ENCODE assay signal across 8 cellular contexts in the genomic region with DNA sequence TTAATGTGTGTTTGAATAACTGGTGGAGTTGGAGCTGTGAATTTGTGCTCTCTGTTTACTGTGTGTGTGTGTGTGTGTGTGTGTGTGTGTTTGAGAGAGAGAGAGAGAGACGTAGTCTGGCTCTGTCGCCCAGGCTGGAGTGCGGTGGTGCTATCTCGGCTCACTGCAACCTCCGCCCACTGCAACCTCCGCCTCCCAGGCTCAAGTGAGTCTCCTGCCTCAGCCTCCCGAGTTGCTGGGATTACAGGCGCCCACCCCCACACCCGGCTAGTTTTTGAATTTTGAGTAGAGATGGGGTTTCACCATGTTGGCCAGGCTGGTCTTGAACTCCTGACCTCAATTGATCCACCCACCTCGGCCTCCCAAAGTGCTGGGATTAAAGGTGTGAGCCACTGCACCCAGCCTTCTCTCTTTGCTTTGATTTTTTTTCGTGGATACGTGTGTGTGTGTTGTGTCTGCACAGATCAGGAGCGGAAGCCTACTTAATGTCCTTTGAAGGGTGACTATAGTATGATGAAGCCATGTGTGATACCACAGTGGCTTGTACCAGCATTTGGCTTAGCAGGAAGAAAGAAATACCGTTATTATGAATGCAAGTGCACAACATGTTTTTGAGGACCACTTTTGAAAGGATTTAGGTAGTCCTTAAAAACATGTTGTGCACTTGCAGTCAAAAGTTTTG. TPM values are rescaled to one million over a fixed set of nuclear protein-coding genes. Genes with fewer than 3 reads are reported as not detected.
A peak's percentile ranks its signal among the peaks of the same experiment; 100 is the strongest.
DNase-seq lines count a peak whose midpoint lies in the region; TF ChIP-seq lines count a peak whose summit lies in the region.
"Not testable (repeated sequence)": the region's sequence is repeated elsewhere in the genome, so short reads cannot be mapped to it uniquely, and the experiment has no call there.

No MANE protein-coding gene starts in this region.

- H3K4me2 ChIP-seq in smooth muscle cell = peak overlapping the region; percentile 95

- not testable (repeated sequence) for H3K9me3 ChIP-seq in mononuclear cell (ENCODE audit: low read depth, low read length); smooth muscle cell (replicated peaks; ENCODE audit: low read depth); subcutaneous abdominal adipose tissue (ENCODE audit: control insufficient read depth in 5 of 5, low read length in 5 of 5)

- H3F3A ChIP-seq in smooth muscle cell (ENCODE audit: low read depth) = not testable (repeated sequence)

- H3K4me1 ChIP-seq in mononuclear cell (ENCODE audit: insufficient read depth, low read length) = peaks cover 47% of the 10 kb centered on the region
- H3K4me1 ChIP-seq in smooth muscle cell (ENCODE audit: low read depth) = not testable (repeated sequence)
- peaks cover 0 to 35% (median 33%) of the 10 kb centered on the region in 5 donors for H3K4me1 ChIP-seq in subcutaneous abdominal adipose tissue (ENCODE audit: control insufficient read depth in 5 of 5, insufficient read depth in 5 of 5, low read length in 5 of 5)

- not testable (repeated sequence) for H3K27me3 Mint-ChIP-seq in activated naive CD4-positive, alpha-beta T cell treated with anti-CD3 and anti-CD28 coated beads, Interleukin-2, amount 50 U/mL, for 24 hours

- not testable (repeated sequence) for H3K27me3 ChIP-seq in mononuclear cell (ENCODE audit: insufficient read depth, low read length); subcutaneous abdominal adipose tissue (ENCODE audit: control insufficient read depth in 5 of 5, insufficient read depth in 4 of 5, low read length in 5 of 5)
- peaks cover 40% of the 10 kb centered on the region for H3K27me3 ChIP-seq in smooth muscle cell (ENCODE audit: low read depth)

- DNase-seq in DMS53 (lab: John Stamatoyannopoulos, UW) (peak; percentile 56), NCI-H69 (lab: John Stamatoyannopoulos, UW) (peak; percentile 57)
- peak; percentile 56 to 67 for DNase-seq in activated CD4-positive, alpha-beta T cell treated with anti-CD3 and anti-CD28 coated beads, Interleukin-2, amount 50 U/mL, for 48 hours
- DNase-seq in epithelial cell of proximal tubule (ENCODE audit: low read depth); smooth muscle cell (lab: John Stamatoyannopoulos, UW; ENCODE audit: unreplicated experiment): not testable (repeated sequence)

- not testable (repeated sequence) for H3K36me3 ChIP-seq in smooth muscle cell (ENCODE audit: low read depth); subcutaneous abdominal adipose tissue (ENCODE audit: control insufficient read depth in 5 of 5, insufficient read depth in 5 of 5, low read length in 5 of 5)

- not testable (repeated sequence) for TF ChIP-seq CTCF in epithelial cell of proximal tubule (conservative IDR thresholded peaks at IDR 0.05; ENCODE audit: low read depth, low read length); smooth muscle cell (IDR thresholded peaks at IDR 0.05; ENCODE audit: borderline replicate concordance, insufficient read depth, poor library complexity, severe bottlenecking)

- H3K4me3 ChIP-seq in epithelial cell of proximal tubule (ENCODE audit: low read depth, low read length) (peak overlapping the region; percentile 74), mononuclear cell (ENCODE audit: low read length) (peak overlapping the region; percentile 97), smooth muscle cell (peak overlapping the region; percentile 56), subcutaneous abdominal adipose tissue (ENCODE audit: low read depth in 1 of 5, low read length in 5 of 5) (peak overlapping the region; percentile 71 to 98 (median 96))

- H2AFZ ChIP-seq in smooth muscle cell (ENCODE audit: low read depth) = not testable (repeated sequence)

- peaks cover 63% of the 10 kb centered on the region for H3K4me1 Mint-ChIP-seq in activated naive CD4-positive, alpha-beta T cell treated with anti-CD3 and anti-CD28 coated beads, Interleukin-2, amount 50 U/mL, for 24 hours

- WGBS in smooth muscle cell (ENCODE audit: low lambda C conversion rate) = 70% methylated on average over 14 of the region's 14 CpGs

- H3K79me2 ChIP-seq in smooth muscle cell (ENCODE audit: low read depth) = not testable (repeated sequence)

- H3K4me3 Mint-ChIP-seq in activated naive CD4-positive, alpha-beta T cell treated with anti-CD3 and anti-CD28 coated beads, Interleukin-2, amount 50 U/mL, for 24 hours = peak overlapping the region; percentile 94

- peak overlapping the region; percentile 80 for H3K27ac Mint-ChIP-seq in activated naive CD4-positive, alpha-beta T cell treated with anti-CD3 and anti-CD28 coated beads, Interleukin-2, amount 50 U/mL, for 24 hours

- not testable (repeated sequence) for H3K9ac ChIP-seq in smooth muscle cell (ENCODE audit: low read depth)
- H3K9ac ChIP-seq in subcutaneous abdominal adipose tissue (ENCODE audit: low read length in 5 of 5) = peak overlapping the region in 3 of 5 donors; percentile 21 to 83 (median 82)

- not testable (repeated sequence) for H3K36me3 Mint-ChIP-seq in activated naive CD4-positive, alpha-beta T cell treated with anti-CD3 and anti-CD28 coated beads, Interleukin-2, amount 50 U/mL, for 24 hours

- not testable (repeated sequence) for H3K9me3 Mint-ChIP-seq in activated naive CD4-positive, alpha-beta T cell treated with anti-CD3 and anti-CD28 coated beads, Interleukin-2, amount 50 U/mL, for 24 hours

- H3K27ac ChIP-seq in smooth muscle cell (ENCODE audit: low read depth); subcutaneous abdominal adipose tissue (ENCODE audit: low read depth, low read length): not testable (repeated sequence)

- H4K20me1 ChIP-seq in smooth muscle cell (ENCODE audit: low read depth) = not testable (repeated sequence)

RNA-seq across cellular contexts. Expression of gene RNF125, which starts 1.5 kb away (rescaled TPM):
- 0.72 and 3.4 TPM in 2 replicates for total RNA-seq in epithelial cell of proximal tubule
- total RNA-seq in mononuclear cell = 57.0 TPM
- total RNA-seq in smooth muscle cell = 0.04 and 0.09 TPM in 2 replicates
- not detected in 2 replicates for polyA plus RNA-seq in smooth muscle cell

Comparison
In these comparisons a context has a peak if more than half of its experiments do, and no peak if none do; other contexts are left out.
1. RNA of gene RNF125, which starts 1.5 kb away (total RNA-seq): 57.0 TPM in mononuclear cell (single experiment); 0.72 to 3.4 TPM in epithelial cell of proximal tubule and 0.04 to 0.09 TPM in smooth muscle cell; every median in the first group is over 10 times any median in the second.
2. Peak in every context shown above with its lines, with median percentiles within 50 percentile points of each other: H3K4me3 ChIP-seq.